Comparison of ENCODE assay signal across 13 cellular contexts in the genomic region with DNA sequence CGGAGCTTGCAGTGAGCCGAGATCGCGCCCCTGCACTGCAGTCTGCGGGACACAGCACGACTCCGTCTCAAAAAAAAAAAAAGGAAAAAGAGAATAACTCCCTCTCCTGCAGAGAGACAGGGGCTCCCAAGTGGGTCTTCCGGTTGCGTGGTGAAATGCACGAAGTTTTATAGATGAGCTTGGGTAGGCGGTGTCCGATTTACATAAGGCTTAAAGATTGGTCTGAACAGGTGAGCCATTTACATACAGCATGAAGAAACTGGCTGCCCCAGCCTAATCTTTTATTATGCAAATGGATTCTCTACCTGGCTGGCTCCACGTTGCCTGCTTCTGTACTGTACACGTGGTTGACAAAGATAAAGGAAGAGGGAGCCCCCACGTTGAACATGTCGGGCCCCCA. TPM values are rescaled to one million over a fixed set of nuclear protein-coding genes. Genes with fewer than 3 reads are reported as not detected.
DNase-seq lines count a peak whose midpoint lies in the region; TF ChIP-seq lines count a peak whose summit lies in the region.
"Had no signal": no experiment of that assay in that cellular context is flagged by ENCODE, and none has a peak within 500 bp of the region (broad histone marks: within the 10 kb centered on the region; RNA-seq: fewer than 3 reads in every experiment).

No MANE protein-coding gene starts in this region.

- H3K27me3 ChIP-seq in prostate gland (replicated peaks; ENCODE audit: insufficient read depth) = no peaks in the 10 kb centered on the region
- H3K27me3 ChIP-seq in ovary = no peaks in the 10 kb centered on the region
- H3K27me3 ChIP-seq: gastrocnemius medialis had no signal

- WGBS in prostate gland = 19% methylated on average over 16 of the region's 16 CpGs
- WGBS in ovary, 3 donors = 13 to 28% (median 26%) methylated on average over 16 of the region's 16 CpGs

- no peaks in the 10 kb centered on the region for H3K4me1 Mint-ChIP-seq in glutamatergic neuron (ENCODE audit: low read depth, unreplicated experiment)

- DNase-seq in LNCaP clone FGC (ENCODE audit: low read depth) (peak; percentile 36), NCI-H748 (lab: John Stamatoyannopoulos, UW; ENCODE audit: unreplicated experiment) (peak; percentile 85), glutamatergic neuron (no peak), prostate gland (ENCODE audit: low spot score) (peak; percentile 15), OCI-M2 (lab: John Stamatoyannopoulos, UW; ENCODE audit: unreplicated experiment) (no peak), ovary (no peak)
- DNase-seq in activated T-cell treated with anti-CD3 and anti-CD28 coated beads, Interleukin-2, amount 50 U/mL, for 48 hours = no peak
- DNase-seq: dermis blood vessel endothelial cell, gastrocnemius medialis, GM23248, lower lobe of right lung, SHP77 treated with DMSO at 0.1 percent for 48 hours had no signal

- H3K4me3 ChIP-seq in LNCaP clone FGC (ENCODE audit: low read depth, low read length) (peak overlapping the region; percentile 40), prostate gland (peak overlapping the region in 1 of 2 donors; percentile 2), ovary (no peak overlapping the region)
- H3K4me3 ChIP-seq: gastrocnemius medialis, GM23248, lower lobe of right lung had no signal

- peaks cover 5% of the 10 kb centered on the region for H3K36me3 Mint-ChIP-seq in glutamatergic neuron (ENCODE audit: unreplicated experiment)

- H3K4me3 Mint-ChIP-seq in glutamatergic neuron (ENCODE audit: unreplicated experiment) = peak overlapping the region; percentile 40

- H3K27me3 Mint-ChIP-seq in glutamatergic neuron (ENCODE audit: unreplicated experiment) = peaks cover 4% of the 10 kb centered on the region

- no peak overlapping the region for H3K27ac ChIP-seq in prostate gland
- no peak overlapping the region for H3K27ac ChIP-seq in ovary
- H3K27ac ChIP-seq: gastrocnemius medialis, GM23248, lower lobe of right lung had no signal

- H3K4me1 ChIP-seq in prostate gland (replicated peaks) = no peaks in the 10 kb centered on the region
- H3K4me1 ChIP-seq in ovary (ENCODE audit: insufficient read depth) = no peaks in the 10 kb centered on the region
- H3K4me1 ChIP-seq: gastrocnemius medialis, lower lobe of right lung had no signal

- no peaks in the 10 kb centered on the region for H3K36me3 ChIP-seq in prostate gland
- H3K36me3 ChIP-seq in ovary = no peaks in the 10 kb centered on the region
- H3K36me3 ChIP-seq: gastrocnemius medialis, lower lobe of right lung had no signal

- peaks cover 2% of the 10 kb centered on the region for H3K9me3 Mint-ChIP-seq in glutamatergic neuron (ENCODE audit: unreplicated experiment)

- TF ChIP-seq CTCF in LNCaP clone FGC (IDR thresholded peaks at IDR 0.05; ENCODE audit: control insufficient read depth, extremely low read depth, insufficient read depth) (no peak), glutamatergic neuron (IDR thresholded peaks at IDR 0.05; ENCODE audit: partially characterized antibody, unreplicated experiment) (no peak), prostate gland (IDR thresholded peaks at IDR 0.05) (no peak), ovary (IDR thresholded peaks at IDR 0.05) (no peak)

- no peak for TF ChIP-seq EP300 in ovary (IDR thresholded peaks at IDR 0.05)

- H3K27ac Mint-ChIP-seq in glutamatergic neuron (ENCODE audit: unreplicated experiment) = no peak overlapping the region

- no peak for TF ChIP-seq POLR2A in prostate gland (IDR thresholded peaks at IDR 0.05)
- no peak for TF ChIP-seq POLR2A in ovary (IDR thresholded peaks at IDR 0.05)

- intact Hi-C loops in prostate gland (cut with DNase I) (no loop called here), ovary (cut with DNase I) (no loop called here)

- no peaks in the 10 kb centered on the region for H3K9me3 ChIP-seq in prostate gland
- H3K9me3 ChIP-seq in ovary = no peaks in the 10 kb centered on the region
- H3K9me3 ChIP-seq: gastrocnemius medialis, lower lobe of right lung had no signal

RNA-seq across cellular contexts. Expression of a gene that starts 19.5 kb away (rescaled TPM):
- total RNA-seq in glutamatergic neuron (ENCODE audit: unreplicated experiment) = 0.66 TPM
- 1 to 10 TPM; 3.6 to 4.9 TPM for total RNA-seq in prostate gland
- total RNA-seq in ovary = 1 to 10 TPM in 4 of 7 donors, under 1 TPM in 3; 0.45 to 4.2 (median 1.0) TPM
- 1 to 10 TPM in 1 of 2 donors, under 1 TPM in 1; 0.24 to 1.8 TPM for polyA plus RNA-seq in ovary
- total RNA-seq: GM23248, pulmonary artery endothelial cell had no signal

Comparison
In these comparisons a context has a peak if more than half of its experiments do, and no peak if none do; other contexts are left out.
1. DNase-seq: peak in LNCaP clone FGC (single experiment), NCI-H748 (single experiment) and prostate gland (single experiment); none in glutamatergic neuron (single experiment), activated T-cell treated with anti-CD3 and anti-CD28 coated beads, Interleukin-2, amount 50 U/mL, for 48 hours (0 of 2), OCI-M2 (single experiment) and ovary (0 of 5).